ENCODE assay signal across 20 cellular contexts in the genomic region with DNA sequence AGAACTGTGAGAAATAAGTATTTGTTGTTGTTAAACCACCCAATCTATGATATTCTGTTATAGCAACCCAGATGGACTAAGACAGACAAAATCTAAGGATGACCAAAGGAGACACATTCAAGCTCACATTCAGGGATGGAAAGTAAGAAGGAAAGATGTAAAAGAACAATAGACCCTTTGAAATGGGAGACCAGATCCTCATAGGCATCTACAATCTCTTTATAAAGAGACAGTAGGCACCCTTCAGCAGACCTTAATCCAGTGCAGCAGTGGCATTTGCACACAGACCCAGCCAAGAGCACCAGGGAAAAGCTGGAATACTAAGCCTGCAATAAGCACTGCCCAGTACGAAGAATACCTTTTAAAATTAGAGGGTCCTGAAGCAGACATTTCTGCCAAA.
"Had no signal": no experiment of that assay in that cellular context is flagged by ENCODE, and none has a peak within 500 bp of the region (broad histone marks: within the 10 kb centered on the region; RNA-seq: fewer than 3 reads in every experiment).

No MANE protein-coding gene starts in this region.

- H3K36me3 ChIP-seq: esophagus muscularis mucosa, gastrocnemius medialis, heart right ventricle, left lung had no signal

- H3K4me1 ChIP-seq: foreskin keratinocyte, gastrocnemius medialis, heart right ventricle, left lung had no signal

- DNase-seq: dermis blood vessel endothelial cell; dorsolateral prefrontal cortex; effector CD4-positive, alpha-beta T cell; effector memory CD4-positive, alpha-beta T cell; foreskin keratinocyte; gastrocnemius medialis; glutamatergic neuron; head of caudate nucleus; heart right ventricle; hippocampal formation; left cardiac atrium; left lung; left ventricle myocardium superior; mammary epithelial cell; mesendoderm; mucosa of descending colon; naive B cell had no signal

- H3K27me3 ChIP-seq: dorsolateral prefrontal cortex, esophagus muscularis mucosa, foreskin keratinocyte, gastrocnemius medialis, heart right ventricle, left lung had no signal

- ATAC-seq: foreskin keratinocyte, gastrocnemius medialis, heart right ventricle, left cardiac atrium, left lung, left ventricle myocardium superior, mucosa of descending colon had no signal

- H3K4me3 ChIP-seq: coronary artery, dorsolateral prefrontal cortex, esophagus muscularis mucosa, gastrocnemius medialis, heart right ventricle, left lung, lung, mucosa of descending colon had no signal

- H3K27ac ChIP-seq: coronary artery, esophagus muscularis mucosa, foreskin keratinocyte, gastrocnemius medialis, heart right ventricle, left lung had no signal

- H3K9me3 ChIP-seq: esophagus muscularis mucosa, gastrocnemius medialis, mucosa of descending colon had no signal
